Comparison of ENCODE assay signal across 15 cellular contexts in the genomic region with DNA sequence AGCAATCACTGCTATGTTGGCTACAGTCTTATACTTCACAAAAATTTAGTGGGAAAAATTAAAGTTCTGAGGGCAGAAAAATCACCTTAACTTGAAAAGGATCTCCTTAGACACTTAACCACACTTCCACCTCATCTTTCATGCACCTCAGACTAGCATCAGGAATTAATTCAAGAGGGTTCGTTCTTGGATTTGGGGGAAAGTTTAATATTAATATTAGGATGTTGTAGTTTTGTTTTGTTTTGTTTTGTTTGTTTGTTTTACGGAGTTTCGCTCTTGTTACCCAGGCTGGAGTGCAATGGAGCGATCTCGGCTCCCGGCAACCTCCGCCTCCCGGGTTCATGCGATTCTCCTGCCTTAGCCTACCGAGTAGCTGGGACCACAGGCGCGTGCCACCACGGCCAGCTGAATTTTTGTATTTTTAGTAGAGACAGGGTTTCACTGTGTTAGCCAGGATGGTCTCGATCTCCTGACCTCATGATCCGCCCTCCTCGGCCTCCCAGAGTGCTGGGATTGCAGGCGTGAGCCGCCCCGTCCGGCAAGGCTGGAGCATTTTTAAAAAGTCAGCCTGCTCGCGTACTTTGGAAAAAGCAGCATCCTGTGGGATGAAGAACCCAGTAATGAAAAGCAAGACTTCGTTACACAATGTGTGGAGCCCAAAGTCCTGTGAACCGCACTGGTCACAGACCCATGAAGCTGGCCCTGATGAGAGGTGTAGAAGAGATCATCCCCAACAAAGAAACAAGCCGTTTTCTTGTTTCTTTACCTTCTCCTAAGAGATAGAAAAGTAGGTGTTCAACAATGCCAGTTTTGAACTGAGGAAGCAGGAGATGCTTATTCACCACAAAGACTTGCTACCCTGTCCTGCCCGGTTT.
DNase-seq lines count a peak whose midpoint lies in the region; ATAC-seq, FAIRE-seq and TF ChIP-seq lines count a peak whose summit lies in the region.
"Had no signal": no experiment of that assay in that cellular context is flagged by ENCODE, and none has a peak within 500 bp of the region (broad histone marks: within the 10 kb centered on the region; RNA-seq: fewer than 3 reads in every experiment).

No MANE protein-coding gene starts in this region.

- H3K27ac Mint-ChIP-seq in type B pancreatic cell: no peak overlapping the region
- H3K27ac Mint-ChIP-seq: CD14-positive monocyte, IgD-negative memory B cell had no signal

- no peak overlapping the region for H2BK120ac ChIP-seq in mesendoderm (ENCODE audit: low read depth, low read length)

- no peak overlapping the region for H3K4ac ChIP-seq in mesendoderm (ENCODE audit: low read depth, low read length)

- H3K27me3 ChIP-seq in HUES48 (ENCODE audit: control insufficient read depth, insufficient read depth, low read length) (no peaks in the 10 kb centered on the region), K562 (ENCODE audit: control insufficient read depth in 2 of 2, insufficient read depth in 2 of 2, low read length in 2 of 2) (no peaks in the 10 kb centered on the region), iPS-15b (ENCODE audit: control insufficient read depth, insufficient read depth, low read length) (peaks cover 11% of the 10 kb centered on the region), mesendoderm (ENCODE audit: insufficient read depth, low read length, poor library complexity) (no peaks in the 10 kb centered on the region)

- H3K36me3 ChIP-seq in ES-I3 (ENCODE audit: insufficient read depth, low read length): no peaks in the 10 kb centered on the region
- H3K36me3 ChIP-seq in HUES48 (ENCODE audit: control insufficient read depth, insufficient read depth, low read length): no peaks in the 10 kb centered on the region
- H3K36me3 ChIP-seq in K562 (ENCODE audit: control insufficient read depth, insufficient read depth, low read length): no peaks in the 10 kb centered on the region
- no peaks in the 10 kb centered on the region for H3K36me3 ChIP-seq in iPS-15b (ENCODE audit: control insufficient read depth, insufficient read depth, low read length)
- H3K36me3 ChIP-seq in mesendoderm (ENCODE audit: control insufficient read depth, insufficient read depth, low read length): no peaks in the 10 kb centered on the region

- H3K18ac ChIP-seq in mesendoderm (ENCODE audit: low read length): no peak overlapping the region

- peak overlapping the region; percentile 67 for H3K4me2 ChIP-seq in K562 (ENCODE audit: insufficient read depth, low read length)
- H3K4me2 ChIP-seq in mesendoderm (ENCODE audit: low read length): no peak overlapping the region

- H3K9me3 ChIP-seq in ES-I3 (ENCODE audit: control insufficient read depth, insufficient read depth, low read length): no peaks in the 10 kb centered on the region
- H3K9me3 ChIP-seq in HUES48 (ENCODE audit: control insufficient read depth, insufficient read depth, low read length): no peaks in the 10 kb centered on the region
- H3K9me3 ChIP-seq in K562 (replicated peaks; ENCODE audit: control insufficient read depth, insufficient read depth, low read depth, low read length): no peaks in the 10 kb centered on the region
- H3K9me3 ChIP-seq in iPS-15b (ENCODE audit: control insufficient read depth, insufficient read depth, low read length): no peaks in the 10 kb centered on the region

- H4K20me1 ChIP-seq in K562 (replicated peaks; ENCODE audit: control insufficient read depth, insufficient read depth, low read length): no peaks in the 10 kb centered on the region

- ATAC-seq in K562: peak; percentile 30
- ATAC-seq: Right ventricle myocardium inferior had no signal

- H3K4me3 ChIP-seq in HUES48 (ENCODE audit: low read depth, low read length): peak overlapping the region; percentile 54
- peak overlapping the region; percentile 32 for H3K4me3 ChIP-seq in K562
- H3K4me3 ChIP-seq in iPS-15b (ENCODE audit: low read depth, low read length): peak overlapping the region; percentile 20
- H3K4me3 ChIP-seq in mesendoderm (ENCODE audit: low read length): no peak overlapping the region
- H3K4me3 ChIP-seq: GM23248, SK-N-MC had no signal

- TF ChIP-seq CTCF in K562 (IDR thresholded peaks at IDR 0.05 in 2 of 3, conservative IDR thresholded peaks at IDR 0.05 in 1 of 3; ENCODE audit: insufficient read depth in 2 of 3, low read depth in 1 of 3, low read length in 3 of 3): no peak
- TF ChIP-seq CTCF in type B pancreatic cell (conservative IDR thresholded peaks at IDR 0.05): no peak

- H3K36me3 Mint-ChIP-seq in type B pancreatic cell: no peaks in the 10 kb centered on the region
- H3K36me3 Mint-ChIP-seq: CD14-positive monocyte had no signal

- no peak overlapping the region for H3K4me3 Mint-ChIP-seq in type B pancreatic cell
- H3K4me3 Mint-ChIP-seq: IgD-negative memory B cell had no signal

- peaks cover 87% of the 10 kb centered on the region for H3K27me3 Mint-ChIP-seq in type B pancreatic cell

- no peaks in the 10 kb centered on the region for H3K79me1 ChIP-seq in mesendoderm (ENCODE audit: low read length)

- no peak overlapping the region for H3K23ac ChIP-seq in mesendoderm (ENCODE audit: low read length)

- TF ChIP-seq POLR2A in K562 (conservative IDR thresholded peaks at IDR 0.05): peak; percentile 99

- no peak for TF ChIP-seq RAD21 in K562 (CRISPR knock-in tag; conservative IDR thresholded peaks at IDR 0.05 in 1 of 2, IDR thresholded peaks at IDR 0.05 in 1 of 2)

- H3K9ac ChIP-seq in ES-I3 (ENCODE audit: low read depth, low read length) (peak overlapping the region; percentile 60; the same call in 1 of the 2 replicates), HUES48 (ENCODE audit: low read depth, low read length) (no peak overlapping the region; the same call in 1 of the 2 replicates), K562 (ENCODE audit: insufficient read depth in 1 of 2, low read depth in 2 of 2, low read length in 2 of 2) (peak overlapping the region; percentile 17 to 65), iPS-15b (ENCODE audit: low read depth, low read length) (no peak overlapping the region), mesendoderm (ENCODE audit: low read length) (no peak overlapping the region)
- H3K9ac ChIP-seq: GM23248 had no signal

- peak in 1 of 4 experiments; percentile 64 for DNase-seq in K562 (ENCODE audit: extremely low read depth in 1 of 4, low spot score in 3 of 4)
- no peak for DNase-seq in mesendoderm
- DNase-seq in type B pancreatic cell (ENCODE audit: extremely low spot score, unreplicated experiment): no peak
- DNase-seq in NCI-H1930 (lab: John Stamatoyannopoulos, UW): no peak
- DNase-seq: NCI-H1048, NCI-H1694, NCI-H774 had no signal

- H4K8ac ChIP-seq in mesendoderm (ENCODE audit: low read depth, low read length): no peak overlapping the region

- H3K4me1 Mint-ChIP-seq in type B pancreatic cell (ENCODE audit: unreplicated experiment): no peaks in the 10 kb centered on the region
- H3K4me1 Mint-ChIP-seq: CD14-positive monocyte had no signal

- H2AK5ac ChIP-seq in mesendoderm (ENCODE audit: low read length): no peak overlapping the region

- H3K9me1 ChIP-seq in K562 (ENCODE audit: control insufficient read depth, insufficient read depth, low read length): no peaks in the 10 kb centered on the region

- H3K4me1 ChIP-seq in ES-I3 (ENCODE audit: insufficient read depth, low read length): no peaks in the 10 kb centered on the region
- no peaks in the 10 kb centered on the region for H3K4me1 ChIP-seq in HUES48 (ENCODE audit: control insufficient read depth, insufficient read depth, low read length)
- H3K4me1 ChIP-seq in K562 (replicated peaks in 1 of 2; ENCODE audit: control insufficient read depth in 2 of 2, insufficient read depth in 2 of 2, low read length in 2 of 2): peaks cover 0 to 12% of the 10 kb centered on the region in 2 experiments; a peak in 2 of 5 replicates
- no peaks in the 10 kb centered on the region for H3K4me1 ChIP-seq in iPS-15b (ENCODE audit: control insufficient read depth, insufficient read depth, low read length)
- no peaks in the 10 kb centered on the region for H3K4me1 ChIP-seq in mesendoderm (ENCODE audit: control insufficient read depth, low read depth, low read length)

- no peaks in the 10 kb centered on the region for H3K9me3 Mint-ChIP-seq in type B pancreatic cell

- CTCF ChIA-PET in K562 (lab: Yijun Ruan, JAX; ENCODE audit: low intra/inter-chr PET ratio): interaction anchor here (0.7 kb wide), 1 partner anchor 221 kb away, joined by 3 read pairs; no protein-coding TSS in a partner anchor

- H3K79me2 ChIP-seq in K562 (ENCODE audit: control insufficient read depth, insufficient read depth, low read length): no peaks in the 10 kb centered on the region
- no peaks in the 10 kb centered on the region for H3K79me2 ChIP-seq in mesendoderm (ENCODE audit: control insufficient read depth, insufficient read depth, low read length)

- no peak overlapping the region for H3K56ac ChIP-seq in mesendoderm (ENCODE audit: low read length)

- no peak overlapping the region for H4K5ac ChIP-seq in mesendoderm (ENCODE audit: low read length)

- BruUV-seq in K562 (replicated peaks; lab: Mats Ljungman, UMichigan): TSS peak; percentile 100

- H2AFZ ChIP-seq in K562 (ENCODE audit: low read depth, low read length): peak overlapping the region; percentile 75
- H2AFZ ChIP-seq: GM23248 had no signal

- H2BK15ac ChIP-seq in mesendoderm (replicated peaks; ENCODE audit: low read depth): no peak overlapping the region

- intact Hi-C loops in K562 (cut with micrococcal nuclease): no loop called here

- no peak overlapping the region for H2BK5ac ChIP-seq in mesendoderm (ENCODE audit: low read length)

- WGBS in K562 (ENCODE audit: insufficient coverage, low coverage, missing lambda C conversion rate): 33% methylated on average over 26 of the region's 26 CpGs
- WGBS in mesendoderm (ENCODE audit: extremely low coverage, insufficient coverage, low lambda C conversion rate): 100% methylated on average over 1 of the region's 26 CpGs

- H3K27ac ChIP-seq in HUES48 (ENCODE audit: low read depth, low read length) (no peak overlapping the region), K562 (ENCODE audit: extremely low read depth, low read depth, low read length) (peak overlapping the region; percentile 57), mesendoderm (ENCODE audit: low read depth, low read length) (no peak overlapping the region)
- H3K27ac ChIP-seq: GM23248, SK-N-MC had no signal

- FAIRE-seq in K562 (lab: Jason Lieb, UNC): peak; percentile 26

- TF ChIP-seq EP300 in K562 (IDR thresholded peaks at IDR 0.05; ENCODE audit: low read length): no peak

- in situ Hi-C loops in K562 (cut with MboI): no loop called here

- POLR2A ChIA-PET in K562 (lab: Yijun Ruan, JAX): interaction anchor here (0.6 to 3.4 kb wide), 10 partner anchors 9 to 1168 kb away, joined by 3 to 18 read pairs (median 4); no protein-coding TSS in a partner anchor

TF ChIP-seq in K562, 482 proteins besides CTCF, POLR2A, EP300 and RAD21 (continues in another document):
- TF ChIP-seq DDX20 (tag; IDR thresholded peaks at IDR 0.05; ENCODE audit: low read depth) (no peak), MYNN (IDR thresholded peaks at IDR 0.05) (no peak), MYNN (CRISPR knock-in tag; IDR thresholded peaks at IDR 0.05) (no peak), WHSC1 (IDR thresholded peaks at IDR 0.05; ENCODE audit: low read length) (no peak)

Comparison
In these comparisons a context has a peak if more than half of its experiments do, and no peak if none do; other contexts are left out.
1. H3K9ac ChIP-seq: peak in ES-I3 (single experiment) and K562 (2 of 2); none in HUES48 (single experiment), iPS-15b (single experiment) and mesendoderm (single experiment).